Comparison of ENCODE assay signal across 26 cellular contexts in genomic region chr3:87132801-87133200, GRCh38.
"Had no signal": no experiment of that assay in that cellular context is flagged by ENCODE, and none has a peak within 500 bp of the region (broad histone marks: within the 10 kb centered on the region; RNA-seq: fewer than 3 reads in every experiment).

No MANE protein-coding gene starts in this region.

- H3K4me1 Mint-ChIP-seq: activated B cell treated with CpG ODN at 0.5 μM for 24 hours; immature natural killer cell; naive thymus-derived CD8-positive, alpha-beta T cell; neural progenitor cell; stimulated activated naive B cell treated with anti-CD40 and anti-IgM and Interleukin-4, amounts not matched to agents 10 μg/mL and 1 μg/mL and 100 μg/mL, for 72 hours had no signal

- H3K27me3 ChIP-seq: hepatocyte, left lung, neural progenitor cell, sigmoid colon, upper lobe of left lung had no signal

- H3K27ac ChIP-seq: hepatocyte, left lung, neural progenitor cell, sigmoid colon, thoracic aorta, upper lobe of left lung had no signal

- H2AFZ ChIP-seq: hepatocyte, neural progenitor cell had no signal

- H3K4me1 ChIP-seq: left lung, neural progenitor cell, sigmoid colon, upper lobe of left lung had no signal

- H3K4me2 ChIP-seq: hepatocyte, neural progenitor cell, smooth muscle cell had no signal

- H3K4me3 ChIP-seq: hepatocyte, left lung, lung, neural progenitor cell, sigmoid colon, smooth muscle cell, thoracic aorta, upper lobe of left lung had no signal

- H3K36me3 Mint-ChIP-seq: activated naive CD8-positive, alpha-beta T cell; immature natural killer cell; naive thymus-derived CD8-positive, alpha-beta T cell; neural progenitor cell; stimulated activated naive B cell treated with anti-CD40 and anti-IgM and Interleukin-4, amounts not matched to agents 10 μg/mL and 1 μg/mL and 100 μg/mL, for 72 hours had no signal

- H3K9ac ChIP-seq: neural progenitor cell had no signal

- H3K27me3 Mint-ChIP-seq: activated B cell treated with CpG ODN at 0.5 μM for 24 hours; dendritic cell treated with granulocyte-macrophage colony-stimulating factor and Interleukin-4, amounts not matched to agents 40 ng/mL and 50 ng/mL, for 4 days; stimulated activated naive B cell treated with anti-CD40 and anti-IgM and Interleukin-4, amounts not matched to agents 10 μg/mL and 1 μg/mL and 100 μg/mL, for 72 hours had no signal

- H3K79me2 ChIP-seq: hepatocyte had no signal

- H3K9me3 Mint-ChIP-seq: activated B cell treated with CpG ODN at 0.5 μM for 24 hours; activated T-cell treated with anti-CD3 and anti-CD28 coated beads, Interleukin-2, amount 50 U/mL, for 4 hours; activated T-helper 2 cell treated with anti-CD3 and anti-CD28 coated beads, Interferon-gamma antibody, Interleukin-2, Interleukin-4, amounts not matched to agents 10 μg/mL and 5 μg/mL and 100 μg/mL, durations not matched to agents 14 hours and 24 hours and 36 hours; neural progenitor cell; stimulated activated naive B cell treated with anti-CD40 and anti-IgM and Interleukin-4, amounts not matched to agents 10 μg/mL and 1 μg/mL and 100 μg/mL, for 72 hours had no signal

- H3K4me3 Mint-ChIP-seq: activated B cell treated with CpG ODN at 0.5 μM for 24 hours; activated naive CD8-positive, alpha-beta T cell; activated T-cell treated with anti-CD3 and anti-CD28 coated beads, Interleukin-2, amount 50 U/mL, for 4 hours; dendritic cell treated with granulocyte-macrophage colony-stimulating factor and Interleukin-4, amounts not matched to agents 40 ng/mL and 50 ng/mL, for 4 days; immature natural killer cell; naive thymus-derived CD8-positive, alpha-beta T cell; neural progenitor cell; stimulated activated naive B cell treated with anti-CD40 and anti-IgM and Interleukin-4, amounts not matched to agents 10 μg/mL and 1 μg/mL and 100 μg/mL, for 72 hours had no signal

- ATAC-seq: activated T-cell treated with anti-CD3 and anti-CD28 coated beads, Interleukin-2, amount 50 U/mL, for 4 hours; left lung; naive thymus-derived CD8-positive, alpha-beta T cell; stimulated activated naive B cell treated with anti-CD40 and anti-IgM and Interleukin-4, amounts not matched to agents 10 μg/mL and 1 μg/mL and 100 μg/mL, for 72 hours had no signal

- DNase-seq: activated B cell treated with CpG ODN at 0.5 μM for 24 hours; activated CD4-positive, alpha-beta T cell treated with anti-CD3 and anti-CD28 coated beads for 4 hours; activated CD4-positive, alpha-beta T cell treated with anti-CD3 and anti-CD28 coated beads, Interleukin-2, amount 50 U/mL, for 48 hours; activated CD8-positive, alpha-beta memory T cell treated with anti-CD3 and anti-CD28 coated beads, Interleukin-2, amount 50 U/mL, for 48 hours; activated naive CD4-positive, alpha-beta T cell; activated T-cell treated with anti-CD3 and anti-CD28 coated beads, Interleukin-2, amount 50 U/mL, for 4 hours; amniotic stem cell; effector CD4-positive, alpha-beta T cell; immature natural killer cell; kidney glomerular epithelial cell; left lung; naive thymus-derived CD8-positive, alpha-beta T cell; sigmoid colon; stimulated activated CD4-positive, alpha-beta T cell treated with anti-CD3 and anti-CD28 coated beads, Interleukin-2, amount 100 ng/mL, for 48 hours; stimulated activated CD8-positive, alpha-beta memory T cell treated with anti-CD3 and anti-CD28 coated beads, Interleukin-4, amount 100 ng/mL, for 48 hours; stimulated activated naive B cell treated with anti-CD40 and anti-IgM and Interleukin-4, amounts not matched to agents 10 μg/mL and 1 μg/mL and 100 μg/mL, for 72 hours; T-helper 9 cell; upper lobe of left lung had no signal

- H3K36me3 ChIP-seq: left lung, neural progenitor cell, sigmoid colon, thoracic aorta, upper lobe of left lung had no signal

- H3K9me3 ChIP-seq: left lung, thoracic aorta, upper lobe of left lung had no signal

- H3K27ac Mint-ChIP-seq: activated B cell treated with CpG ODN at 0.5 μM for 24 hours; activated naive CD8-positive, alpha-beta T cell; activated T-helper 2 cell treated with anti-CD3 and anti-CD28 coated beads, Interferon-gamma antibody, Interleukin-2, Interleukin-4, amounts not matched to agents 10 μg/mL and 5 μg/mL and 100 μg/mL, durations not matched to agents 14 hours and 24 hours and 36 hours; dendritic cell treated with granulocyte-macrophage colony-stimulating factor and Interleukin-4, amounts not matched to agents 40 ng/mL and 50 ng/mL, for 4 days; immature natural killer cell; naive thymus-derived CD8-positive, alpha-beta T cell; neural progenitor cell had no signal
